Comparison of ENCODE assay signal across 3 cellular contexts in the genomic region with DNA sequence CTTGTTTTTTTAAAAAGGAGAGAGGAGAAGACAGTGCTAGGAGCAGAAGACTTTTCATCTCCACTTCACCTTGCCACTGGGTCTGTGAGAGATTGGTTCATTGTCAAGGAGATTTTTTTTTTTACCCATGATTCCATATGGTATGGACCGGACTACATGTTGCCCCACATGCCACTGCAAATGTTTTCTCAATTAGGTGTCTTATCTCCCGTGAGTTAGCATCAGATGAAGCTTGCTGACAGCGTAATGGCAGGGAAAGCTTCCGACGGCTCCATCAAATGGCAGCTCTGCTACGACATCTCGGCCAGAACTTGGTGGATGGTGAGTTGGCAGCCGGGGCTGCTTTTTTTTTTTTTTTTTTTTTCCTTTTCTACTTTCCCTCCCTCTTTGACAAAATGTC.
TF ChIP-seq lines count a peak whose summit lies in the region.

No MANE protein-coding gene starts in this region.

TF ChIP-seq in HEK293, 187 proteins besides CTCF, POLR2A, EP300 and RAD21:
- no peak for TF ChIP-seq ZIC2 (tag by site-specific recombination; IDR thresholded peaks at IDR 0.05)
- TF ChIP-seq ZNF239 (tag by site-specific recombination; IDR thresholded peaks at IDR 0.05), result no peak
- TF ChIP-seq, protein P1, sequence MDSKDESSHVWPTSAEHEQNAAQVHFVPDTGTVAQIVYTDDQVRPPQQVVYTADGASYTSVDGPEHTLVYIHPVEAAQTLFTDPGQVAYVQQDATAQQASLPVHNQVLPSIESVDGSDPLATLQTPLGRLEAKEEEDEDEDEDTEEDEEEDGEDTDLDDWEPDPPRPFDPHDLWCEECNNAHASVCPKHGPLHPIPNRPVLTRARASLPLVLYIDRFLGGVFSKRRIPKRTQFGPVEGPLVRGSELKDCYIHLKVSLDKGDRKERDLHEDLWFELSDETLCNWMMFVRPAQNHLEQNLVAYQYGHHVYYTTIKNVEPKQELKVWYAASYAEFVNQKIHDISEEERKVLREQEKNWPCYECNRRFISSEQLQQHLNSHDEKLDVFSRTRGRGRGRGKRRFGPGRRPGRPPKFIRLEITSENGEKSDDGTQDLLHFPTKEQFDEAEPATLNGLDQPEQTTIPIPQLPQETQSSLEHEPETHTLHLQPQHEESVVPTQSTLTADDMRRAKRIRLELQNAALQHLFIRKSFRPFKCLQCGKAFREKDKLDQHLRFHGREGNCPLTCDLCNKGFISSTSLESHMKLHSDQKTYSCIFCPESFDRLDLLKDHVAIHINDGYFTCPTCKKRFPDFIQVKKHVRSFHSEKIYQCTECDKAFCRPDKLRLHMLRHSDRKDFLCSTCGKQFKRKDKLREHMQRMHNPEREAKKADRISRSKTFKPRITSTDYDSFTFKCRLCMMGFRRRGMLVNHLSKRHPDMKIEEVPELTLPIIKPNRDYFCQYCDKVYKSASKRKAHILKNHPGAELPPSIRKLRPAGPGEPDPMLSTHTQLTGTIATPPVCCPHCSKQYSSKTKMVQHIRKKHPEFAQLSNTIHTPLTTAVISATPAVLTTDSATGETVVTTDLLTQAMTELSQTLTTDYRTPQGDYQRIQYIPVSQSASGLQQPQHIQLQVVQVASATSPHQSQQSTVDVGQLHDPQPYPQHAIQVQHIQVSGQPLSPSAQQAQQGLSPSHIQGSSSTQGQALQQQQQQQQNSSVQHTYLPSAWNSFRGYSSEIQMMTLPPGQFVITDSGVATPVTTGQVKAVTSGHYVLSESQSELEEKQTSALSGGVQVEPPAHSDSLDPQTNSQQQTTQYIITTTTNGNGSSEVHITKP (tag by site-specific recombination; IDR thresholded peaks at IDR 0.05), result peak; percentile 22; the same call in 1 of the 2 replicates
- TF ChIP-seq, protein P2, sequence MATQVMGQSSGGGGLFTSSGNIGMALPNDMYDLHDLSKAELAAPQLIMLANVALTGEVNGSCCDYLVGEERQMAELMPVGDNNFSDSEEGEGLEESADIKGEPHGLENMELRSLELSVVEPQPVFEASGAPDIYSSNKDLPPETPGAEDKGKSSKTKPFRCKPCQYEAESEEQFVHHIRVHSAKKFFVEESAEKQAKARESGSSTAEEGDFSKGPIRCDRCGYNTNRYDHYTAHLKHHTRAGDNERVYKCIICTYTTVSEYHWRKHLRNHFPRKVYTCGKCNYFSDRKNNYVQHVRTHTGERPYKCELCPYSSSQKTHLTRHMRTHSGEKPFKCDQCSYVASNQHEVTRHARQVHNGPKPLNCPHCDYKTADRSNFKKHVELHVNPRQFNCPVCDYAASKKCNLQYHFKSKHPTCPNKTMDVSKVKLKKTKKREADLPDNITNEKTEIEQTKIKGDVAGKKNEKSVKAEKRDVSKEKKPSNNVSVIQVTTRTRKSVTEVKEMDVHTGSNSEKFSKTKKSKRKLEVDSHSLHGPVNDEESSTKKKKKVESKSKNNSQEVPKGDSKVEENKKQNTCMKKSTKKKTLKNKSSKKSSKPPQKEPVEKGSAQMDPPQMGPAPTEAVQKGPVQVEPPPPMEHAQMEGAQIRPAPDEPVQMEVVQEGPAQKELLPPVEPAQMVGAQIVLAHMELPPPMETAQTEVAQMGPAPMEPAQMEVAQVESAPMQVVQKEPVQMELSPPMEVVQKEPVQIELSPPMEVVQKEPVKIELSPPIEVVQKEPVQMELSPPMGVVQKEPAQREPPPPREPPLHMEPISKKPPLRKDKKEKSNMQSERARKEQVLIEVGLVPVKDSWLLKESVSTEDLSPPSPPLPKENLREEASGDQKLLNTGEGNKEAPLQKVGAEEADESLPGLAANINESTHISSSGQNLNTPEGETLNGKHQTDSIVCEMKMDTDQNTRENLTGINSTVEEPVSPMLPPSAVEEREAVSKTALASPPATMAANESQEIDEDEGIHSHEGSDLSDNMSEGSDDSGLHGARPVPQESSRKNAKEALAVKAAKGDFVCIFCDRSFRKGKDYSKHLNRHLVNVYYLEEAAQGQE (tag by site-specific recombination; IDR thresholded peaks at IDR 0.05), result no peak
- TF ChIP-seq ZNF10 (tag by site-specific recombination; IDR thresholded peaks at IDR 0.05), result no peak
- TF ChIP-seq ZNF366 (tag by site-specific recombination; conservative IDR thresholded peaks at IDR 0.05), result 0 out of 2 replicates have a peak, but pooled peaks have one; percentile 13

TF ChIP-seq in H1, 55 proteins besides CTCF, POLR2A, EP300 and RAD21:
- TF ChIP-seq CREB1 (IDR thresholded peaks at IDR 0.05), result no peak

TF ChIP-seq in GM23338, 12 proteins besides CTCF, POLR2A, EP300 and RAD21:
- TF ChIP-seq POLR2AphosphoS5 (IDR thresholded peaks at IDR 0.05; ENCODE audit: low read depth), result no peak
TF ChIP-seq in GM23338: peak in this region for 0.
